ENCODE assay signal across 1 cellular context in the genomic region with DNA sequence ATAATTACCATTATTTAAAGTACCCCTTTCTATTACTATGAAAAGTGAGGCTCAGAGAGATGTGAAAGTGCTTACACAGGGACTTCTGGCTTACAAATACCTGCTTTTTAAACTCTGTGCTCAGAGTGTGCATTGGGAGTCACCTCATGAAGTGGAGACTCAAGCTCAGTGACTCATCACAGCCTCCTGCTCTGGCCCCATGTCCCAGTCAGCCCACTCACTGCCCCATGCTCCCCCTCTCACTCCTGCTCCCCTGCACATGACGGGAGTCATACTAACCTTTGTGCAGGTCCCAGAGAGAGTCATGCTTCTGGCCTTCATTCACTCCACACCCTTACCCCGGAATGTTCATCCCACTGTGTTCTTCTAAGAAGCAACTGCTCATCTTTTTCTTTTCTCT.
TF ChIP-seq lines count a peak whose summit lies in the region.

No MANE protein-coding gene starts in this region.

TF ChIP-seq in HCT116, 20 proteins besides CTCF, POLR2A, EP300 and RAD21:
- TF ChIP-seq POLR2AphosphoS5 (IDR thresholded peaks at IDR 0.05; ENCODE audit: low read depth, low read length) = no peak
- TF ChIP-seq EZH2 (IDR thresholded peaks at IDR 0.05) = no peak
- TF ChIP-seq JUND (IDR thresholded peaks at IDR 0.05) = no peak
- TF ChIP-seq SRF (IDR thresholded peaks at IDR 0.05; ENCODE audit: low read depth) = no peak
- TF ChIP-seq TCF7L2 (IDR thresholded peaks at IDR 0.05; ENCODE audit: borderline replicate concordance, extremely low read depth, insufficient read depth, insufficient read length) = no peak
- no peak for TF ChIP-seq EGR1 (IDR thresholded peaks at IDR 0.05; ENCODE audit: low read depth)
- TF ChIP-seq SP1 (IDR thresholded peaks at IDR 0.05; ENCODE audit: low read depth) = no peak
- no peak for TF ChIP-seq EZH2phosphoT487 (IDR thresholded peaks at IDR 0.05; ENCODE audit: borderline replicate concordance)
